In genomic region chr4:174284181-174284886, GRCh38 we compare ENCODE assay signal across 8 cellular contexts. TPM values are rescaled to one million over a fixed set of nuclear protein-coding genes. Genes with fewer than 3 reads are reported as not detected.
A peak's percentile ranks its signal among the peaks of the same experiment; 100 is the strongest.
DNase-seq lines count a peak whose midpoint lies in the region; ATAC-seq, FAIRE-seq and TF ChIP-seq lines count a peak whose summit lies in the region.

No MANE protein-coding gene starts in this region.

- POLR2A ChIA-PET in naive thymus-derived CD4-positive, alpha-beta T cell (lab: Charles Lee) = interaction anchor here (0.5 to 1.8 kb wide), 7 partner anchors 13 to 950 kb away, joined by 3 to 8 read pairs (median 3); partner anchors contain the start of genes HMGB2 and SAP30

- peak overlapping the region; percentile 99 to 100 (median 100) for H3K27ac Mint-ChIP-seq in naive thymus-derived CD4-positive, alpha-beta T cell

- ATAC-seq in HG03457 (IDR thresholded peaks at IDR 0.05; ENCODE audit: unreplicated experiment) = peak; percentile 8
- ATAC-seq in naive thymus-derived CD4-positive, alpha-beta T cell = no peak

- peaks cover 20 to 29% of the 10 kb centered on the region in 2 donors for H3K4me1 ChIP-seq in naive thymus-derived CD4-positive, alpha-beta T cell (ENCODE audit: control insufficient read depth in 2 of 2, insufficient read depth in 2 of 2, low read length in 2 of 2)

- H3K4me3 ChIP-seq in epithelial cell of proximal tubule (ENCODE audit: low read depth, low read length) = peak overlapping the region; percentile 64
- peak overlapping the region; percentile 99 for H3K4me3 ChIP-seq in naive thymus-derived CD4-positive, alpha-beta T cell (ENCODE audit: low read length)

- no peak for TF ChIP-seq CTCF in C4-2B (conservative IDR thresholded peaks at IDR 0.05)
- no peak for TF ChIP-seq CTCF in epithelial cell of proximal tubule (conservative IDR thresholded peaks at IDR 0.05; ENCODE audit: low read depth, low read length)

- no peaks in the 10 kb centered on the region for H3K27me3 Mint-ChIP-seq in naive thymus-derived CD4-positive, alpha-beta T cell

- H3K36me3 Mint-ChIP-seq in naive thymus-derived CD4-positive, alpha-beta T cell = peaks cover 0 to 32% (median 15%) of the 10 kb centered on the region in 5 donors

- peaks cover 0 to 4% (median 0%) of the 10 kb centered on the region in 3 experiments for H3K9me3 ChIP-seq in naive thymus-derived CD4-positive, alpha-beta T cell (ENCODE audit: control insufficient read depth in 2 of 3, low read length in 3 of 3)

- no peaks in the 10 kb centered on the region for H3K27me3 ChIP-seq in naive thymus-derived CD4-positive, alpha-beta T cell (ENCODE audit: control insufficient read depth in 2 of 2, insufficient read depth in 2 of 2, low read length in 2 of 2)

- intact Hi-C loops in naive thymus-derived CD4-positive, alpha-beta T cell (cut with micrococcal nuclease) = loop anchor here in 1 of 2 donors (5.0 to 10.0 kb wide), 4 partner anchors 62 to 1913 kb away; partner anchors contain the start of gene SPATA4

- DNase-seq in GM19239 (ENCODE audit: insufficient read length, low spot score) (no peak), SK-N-DZ (ENCODE audit: low spot score) (peak; percentile 39), epithelial cell of proximal tubule (ENCODE audit: low read depth) (no peak), activated gamma-delta T cell treated with Interleukin-2 at 50 U/mL for 16 hours (no peak)
- no peak for DNase-seq in naive thymus-derived CD4-positive, alpha-beta T cell
- no peak for DNase-seq in stimulated activated CD4-positive, alpha-beta T cell treated with anti-CD3 and anti-CD28 coated beads, Interleukin-2, amount 100 ng/mL, for 24 hours

- CTCF ChIA-PET in naive thymus-derived CD4-positive, alpha-beta T cell (lab: Charles Lee) = no interaction called here

- H3K36me3 ChIP-seq in naive thymus-derived CD4-positive, alpha-beta T cell (ENCODE audit: control insufficient read depth in 2 of 3, insufficient read depth in 3 of 3, low read length in 3 of 3) = peaks cover 0 to 11% (median 0%) of the 10 kb centered on the region in 3 experiments

- H3K9me3 Mint-ChIP-seq in naive thymus-derived CD4-positive, alpha-beta T cell = peaks cover 0 to 4% (median 0%) of the 10 kb centered on the region in 11 donors

- peaks cover 36 to 91% (median 81%) of the 10 kb centered on the region in 7 donors for H3K4me1 Mint-ChIP-seq in naive thymus-derived CD4-positive, alpha-beta T cell

- FAIRE-seq in GM19239 (lab: Jason Lieb, UNC) = peak; percentile 51

- H3K4me3 Mint-ChIP-seq in naive thymus-derived CD4-positive, alpha-beta T cell = peak overlapping the region; percentile 91 to 100 (median 99)

- peak overlapping the region; percentile 88 for H3K27ac ChIP-seq in C4-2B
- H3K27ac ChIP-seq in naive thymus-derived CD4-positive, alpha-beta T cell (ENCODE audit: low read depth, low read length) = peak overlapping the region; percentile 98

RNA-seq across cellular contexts. Expression of gene CEP44, which starts 0.6 kb away (rescaled TPM):
- polyA plus RNA-seq in SK-N-DZ (2014; cell fraction: cytosol; rRNA removed) = 49.4 and 57.4 TPM in 2 replicates
- polyA plus RNA-seq in SK-N-DZ (2014; cell fraction: nucleus; rRNA removed) = 85.0 and 85.1 TPM in 2 replicates
- total RNA-seq in epithelial cell of proximal tubule = 8.6 and 17.8 TPM in 2 replicates
- total RNA-seq in naive thymus-derived CD4-positive, alpha-beta T cell = 10 to 100 TPM; 15.7 to 28.2 (median 18.1) TPM
- polyA plus RNA-seq in naive thymus-derived CD4-positive, alpha-beta T cell = 1 to 10 TPM; 6.4 to 7.8 TPM

RNA-seq across cellular contexts. Expression of gene FBXO8, which starts 0.9 kb away (rescaled TPM):
- 15.5 and 17.7 TPM in 2 replicates for polyA plus RNA-seq in SK-N-DZ (2014; cell fraction: cytosol; rRNA removed)
- polyA plus RNA-seq in SK-N-DZ (2014; cell fraction: nucleus; rRNA removed) = 11.9 and 13.1 TPM in 2 replicates
- 12.9 and 14.7 TPM in 2 replicates for total RNA-seq in epithelial cell of proximal tubule
- 10 to 100 TPM; 10.4 to 25.7 (median 23.3) TPM for total RNA-seq in naive thymus-derived CD4-positive, alpha-beta T cell
- 10 to 100 TPM; 13.8 to 17.3 TPM for polyA plus RNA-seq in naive thymus-derived CD4-positive, alpha-beta T cell
